Comparison of ENCODE assay signal across 8 cellular contexts in the genomic region with DNA sequence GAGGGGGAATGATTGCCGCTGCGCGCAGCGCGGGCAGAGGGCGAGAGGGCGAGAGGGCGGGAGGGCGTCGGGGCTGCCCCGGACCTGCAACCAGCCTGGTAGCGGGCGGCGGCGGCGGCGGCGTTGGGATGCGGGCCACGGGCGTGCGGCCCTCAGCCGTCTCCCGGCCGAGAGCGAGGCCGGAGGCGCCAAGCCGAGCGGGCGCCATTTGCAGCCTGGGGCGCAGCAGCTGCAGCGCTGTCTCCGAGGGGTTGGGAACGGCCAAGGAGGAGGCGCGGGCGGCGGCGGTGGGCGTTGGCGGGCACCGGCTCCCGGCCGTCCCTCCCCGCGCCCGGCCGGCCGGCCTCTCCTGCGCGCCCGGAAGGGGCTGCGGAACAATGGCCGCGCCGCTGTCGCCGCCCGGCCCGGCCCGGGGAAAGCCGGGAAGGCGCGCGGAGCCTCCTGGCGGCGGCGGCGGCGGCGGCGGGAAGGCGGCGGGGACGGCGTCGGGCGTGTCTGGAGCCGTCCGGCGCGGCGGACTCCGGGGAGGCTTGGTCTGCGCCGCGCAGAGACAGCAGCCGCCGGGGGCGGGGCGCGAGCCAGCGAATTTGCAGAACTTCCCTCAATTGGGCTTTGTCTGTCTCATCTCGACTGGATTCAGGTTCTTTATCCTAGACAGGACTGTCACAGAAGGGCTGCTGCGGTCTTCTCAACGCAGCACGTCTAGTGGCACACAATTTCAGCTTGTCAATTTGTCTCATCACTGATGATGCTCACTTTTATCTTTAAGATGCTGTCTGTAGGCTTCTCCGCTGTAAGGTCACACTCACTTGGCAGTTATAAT. TPM values are rescaled to one million over a fixed set of nuclear protein-coding genes. Genes with fewer than 3 reads are reported as not detected.
DNase-seq lines count a peak whose midpoint lies in the region; ATAC-seq and TF ChIP-seq lines count a peak whose summit lies in the region.

No MANE protein-coding gene starts in this region.

- no peaks in the 10 kb centered on the region for H3K27me3 Mint-ChIP-seq in brain

- no peaks in the 10 kb centered on the region for H3K79me2 ChIP-seq in KMS-11 (ENCODE audit: insufficient read depth, low read depth)

- H3K4me3 ChIP-seq in GM12875 (ENCODE audit: low read depth, low read length) (peak overlapping the region; percentile 54), KMS-11 (IDR thresholded peaks at IDR 0.05; ENCODE audit: insufficient read depth, low read depth, low read length) (no peak overlapping the region), iPS-11a (ENCODE audit: low read depth, low read length) (peak overlapping the region; percentile 58)

- no peaks in the 10 kb centered on the region for H3K36me3 Mint-ChIP-seq in brain

- no peaks in the 10 kb centered on the region for H3K9me3 Mint-ChIP-seq in brain

- CTCF ChIA-PET in RWPE1 (lab: Yijun Ruan, JAX): no interaction called here

- H3K4me2 ChIP-seq in KMS-11: peak overlapping the region; percentile 74

- H2AFZ ChIP-seq in KMS-11 (ENCODE audit: low read depth): peak overlapping the region; percentile 93

- H3K27ac ChIP-seq in KMS-11 (peak overlapping the region; percentile 44; the same call in 1 of the 2 replicates), RWPE1 (peak overlapping the region; percentile 98)

- no peak for ATAC-seq in GM21528 (IDR thresholded peaks at IDR 0.05; ENCODE audit: low FRiP score, unreplicated experiment)

- TF ChIP-seq CTCF in GM12875 (IDR thresholded peaks at IDR 0.05; ENCODE audit: borderline replicate concordance, insufficient read depth, low read depth, low read length) (no peak), KMS-11 (conservative IDR thresholded peaks at IDR 0.05; ENCODE audit: low read depth, low read length) (no peak), RWPE1 (conservative IDR thresholded peaks at IDR 0.05; ENCODE audit: low read depth) (peak; percentile 29; the same call in 1 of the 2 replicates), brain (conservative IDR thresholded peaks at IDR 0.05) (peak in 1 of 2 experiments; percentile 36)

- peaks cover 45% of the 10 kb centered on the region for H3K4me1 ChIP-seq in KMS-11 (ENCODE audit: low read depth, poor library complexity, severe bottlenecking)

- H3K36me3 ChIP-seq in KMS-11 (ENCODE audit: insufficient read depth): no peaks in the 10 kb centered on the region

- H3K27me3 ChIP-seq in KMS-11 (ENCODE audit: insufficient read depth, low read depth): no peaks in the 10 kb centered on the region

- H4K20me1 ChIP-seq in KMS-11 (ENCODE audit: insufficient read depth): no peaks in the 10 kb centered on the region

- POLR2A ChIA-PET in RWPE1 (lab: Yijun Ruan, JAX; ENCODE audit: low non-redundant PET): no interaction called here

- peak overlapping the region; percentile 76; the same call in 1 of the 2 replicates for H3K9ac ChIP-seq in KMS-11

- peak overlapping the region; percentile 80 to 88 (median 86) for H3K4me3 Mint-ChIP-seq in brain

- peak overlapping the region; percentile 82 to 98 (median 95) for H3K27ac Mint-ChIP-seq in brain

- peaks cover 34% of the 10 kb centered on the region for H3K4me1 Mint-ChIP-seq in brain

- DNase-seq in A172 (ENCODE audit: low spot score) (peak; percentile 11), RWPE1 (ENCODE audit: low spot score) (peak; percentile 74), retina (peak; percentile 81)

RNA-seq across cellular contexts. Expression of a gene that starts 35.7 kb away (rescaled TPM):
- total RNA-seq in A172 (2014; rRNA removed; shearing (Covaris generic)): 0.02 and 0.07 TPM in 2 replicates
- polyA plus RNA-seq in brain (ENCODE audit: insufficient read depth, low read depth, low replicate concordance): 2.3 TPM

RNA-seq across cellular contexts. Expression of a gene that starts 38.6 kb away (rescaled TPM):
- total RNA-seq in A172 (2014; rRNA removed; shearing (Covaris generic)): 3.6 and 3.9 TPM in 2 replicates
- polyA plus RNA-seq in brain (ENCODE audit: insufficient read depth, low read depth, low replicate concordance): 6.8 TPM

Comparison
In these comparisons a context has a peak if more than half of its experiments do, and no peak if none do; other contexts are left out.
1. DNase-seq: peak in every context shown above with its lines; median percentile 81 in retina; 74 in RWPE1; 11 in A172.